Comparison of ENCODE assay signal across 18 cellular contexts in the genomic region with DNA sequence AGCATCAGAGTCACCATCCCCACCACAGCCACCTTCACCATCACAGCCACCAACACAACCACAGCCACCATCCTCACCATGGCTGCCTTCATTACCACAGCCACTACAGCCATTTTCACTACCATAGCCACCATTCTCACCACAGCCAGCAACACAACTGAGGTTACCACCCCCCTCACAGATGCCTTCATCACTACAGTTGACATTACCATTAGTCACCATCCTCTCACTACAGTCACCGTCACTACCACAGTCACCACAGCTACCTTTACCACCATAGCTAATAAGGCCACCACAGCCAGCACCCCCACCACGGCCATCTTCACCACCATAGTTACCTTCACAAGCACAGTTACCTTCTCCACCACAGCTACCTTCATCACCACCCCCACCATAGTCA.
"Had no signal": no experiment of that assay in that cellular context is flagged by ENCODE, and none has a peak within 500 bp of the region (broad histone marks: within the 10 kb centered on the region; RNA-seq: fewer than 3 reads in every experiment).

No MANE protein-coding gene starts in this region.

- H3K4me3 Mint-ChIP-seq: activated CD8-positive, alpha-beta memory T cell treated with anti-CD3 and anti-CD28 coated beads, Interleukin-2, amount 10 ng/mL, durations not matched to agents 7 days and 5 days; dendritic cell treated with granulocyte-macrophage colony-stimulating factor and Interleukin-4, amounts not matched to agents 40 ng/mL and 50 ng/mL, for 4 days; neural crest cell; T-cell had no signal

- H3K27ac Mint-ChIP-seq: activated CD8-positive, alpha-beta memory T cell treated with anti-CD3 and anti-CD28 coated beads, Interleukin-2, amount 10 ng/mL, durations not matched to agents 7 days and 5 days; activated naive CD4-positive, alpha-beta T cell treated with anti-CD3 and anti-CD28 coated beads, Interleukin-2, amount 50 U/mL, for 72 hours; dendritic cell treated with granulocyte-macrophage colony-stimulating factor and Interleukin-4, amounts not matched to agents 40 ng/mL and 50 ng/mL, for 4 days; T-cell had no signal

- H3K36me3 ChIP-seq: heart left ventricle, left ventricle myocardium inferior, prostate gland, right atrium auricular region, thoracic aorta had no signal

- H3K9me3 Mint-ChIP-seq: activated naive CD4-positive, alpha-beta T cell treated with anti-CD3 and anti-CD28 coated beads, Interleukin-2, amount 50 U/mL, for 72 hours; dendritic cell treated with granulocyte-macrophage colony-stimulating factor and Interleukin-4, amounts not matched to agents 40 ng/mL and 50 ng/mL, for 4 days; neural crest cell; T-cell had no signal

- H3K27ac ChIP-seq: gastroesophageal sphincter, heart left ventricle, left ventricle myocardium inferior, prostate gland, right atrium auricular region, thoracic aorta had no signal

- DNase-seq: activated CD4-positive, alpha-beta T cell treated with anti-CD3 and anti-CD28 coated beads, Interleukin-2, amount 50 U/mL, for 48 hours; activated CD8-positive, alpha-beta memory T cell treated with anti-CD3 and anti-CD28 coated beads, Interleukin-2, amount 10 ng/mL, durations not matched to agents 7 days and 5 days; activated gamma-delta T cell treated with Interleukin-2 at 50 U/mL for 16 hours; amniotic stem cell; effector CD8-positive, alpha-beta T cell; heart left ventricle; left ventricle myocardium inferior; stimulated activated CD4-positive, alpha-beta T cell treated with anti-CD3 and anti-CD28 coated beads, Interleukin-12 subunit alpha, Interleukin-12 subunit beta, amount 100 ng/mL, for 4 hours; T-cell had no signal

- H3K9me3 ChIP-seq: gastroesophageal sphincter, heart left ventricle, left ventricle myocardium inferior, prostate gland, right atrium auricular region, thoracic aorta had no signal

- H3K27me3 ChIP-seq: gastroesophageal sphincter, heart left ventricle, right atrium auricular region had no signal

- H3K36me3 Mint-ChIP-seq: activated CD8-positive, alpha-beta memory T cell treated with anti-CD3 and anti-CD28 coated beads, Interleukin-2, amount 10 ng/mL, durations not matched to agents 7 days and 5 days; activated naive CD4-positive, alpha-beta T cell treated with anti-CD3 and anti-CD28 coated beads, Interleukin-2, amount 50 U/mL, for 72 hours; T-cell had no signal

- H3K4me3 ChIP-seq: gastroesophageal sphincter, heart left ventricle, left ventricle myocardium inferior, prostate gland, right atrium auricular region, thoracic aorta had no signal

- ATAC-seq: activated CD8-positive, alpha-beta memory T cell treated with anti-CD3 and anti-CD28 coated beads, Interleukin-2, amount 10 ng/mL, durations not matched to agents 7 days and 5 days; esophagus mucosa; gastroesophageal sphincter; heart left ventricle; SK-N-SH treated with all-trans-retinoic acid at 6 μM for 48 hours; T-cell had no signal

- H3K4me1 Mint-ChIP-seq: activated CD8-positive, alpha-beta memory T cell treated with anti-CD3 and anti-CD28 coated beads, Interleukin-2, amount 10 ng/mL, durations not matched to agents 7 days and 5 days; neural crest cell; T-cell had no signal
